Comparison of ENCODE assay signal across 8 cellular contexts in the genomic region with DNA sequence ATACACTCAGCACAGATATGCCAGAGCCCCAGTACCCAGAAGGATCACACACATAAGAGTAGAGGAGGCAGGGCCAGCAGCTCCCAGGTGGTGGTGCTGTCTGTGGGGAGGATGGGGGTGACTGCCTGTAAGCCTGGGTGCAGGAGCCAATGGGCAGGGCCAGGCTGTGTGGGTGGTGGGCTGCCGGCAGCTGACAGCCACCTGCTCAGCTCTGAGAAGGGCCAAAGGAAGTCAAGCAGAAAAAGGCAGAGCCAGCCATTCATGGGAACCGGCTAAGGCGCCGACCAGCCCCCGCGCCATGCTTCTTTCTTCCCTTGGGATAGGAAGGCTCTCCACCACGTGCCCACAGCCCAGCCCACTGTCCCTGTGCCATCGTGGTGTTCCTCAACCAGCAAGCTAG. TPM values are rescaled to one million over a fixed set of nuclear protein-coding genes. Genes with fewer than 3 reads are reported as not detected.
DNase-seq lines count a peak whose midpoint lies in the region; ATAC-seq and TF ChIP-seq lines count a peak whose summit lies in the region.

No MANE protein-coding gene starts in this region.

- no peak for DNase-seq in GM12864 (ENCODE audit: low read depth)
- no peak for DNase-seq in activated CD8-positive, alpha-beta memory T cell treated with anti-CD3 and anti-CD28 coated beads, Interleukin-2, amount 10 ng/mL, durations not matched to agents 7 days and 5 days
- no peak for DNase-seq in colonic mucosa
- no peak for DNase-seq in stimulated activated CD4-positive, alpha-beta T cell treated with anti-CD3 and anti-CD28 coated beads, Interleukin-4, amount 100 ng/mL, for 4 hours
- no peak for DNase-seq in GM19240 (ENCODE audit: insufficient read length, low spot score)

- H3K4me3 ChIP-seq in GM12864 (ENCODE audit: low read depth, low read length) (no peak overlapping the region), colonic mucosa (no peak overlapping the region)

- peak overlapping the region; percentile 89 for H3K27ac ChIP-seq in layer of hippocampus (ENCODE audit: low read depth, low read length)
- no peak overlapping the region for H3K27ac ChIP-seq in colonic mucosa

- H3K27me3 Mint-ChIP-seq in activated CD8-positive, alpha-beta memory T cell treated with anti-CD3 and anti-CD28 coated beads, Interleukin-2, amount 10 ng/mL, durations not matched to agents 7 days and 5 days = no peaks in the 10 kb centered on the region

- H3K4me3 Mint-ChIP-seq in activated CD8-positive, alpha-beta memory T cell treated with anti-CD3 and anti-CD28 coated beads, Interleukin-2, amount 10 ng/mL, durations not matched to agents 7 days and 5 days = no peak overlapping the region

- ATAC-seq in GM19455 (IDR thresholded peaks at IDR 0.05; ENCODE audit: unreplicated experiment) (peak; percentile 59), HG03520 (IDR thresholded peaks at IDR 0.05; ENCODE audit: unreplicated experiment) (peak; percentile 72)
- no peak for ATAC-seq in activated CD8-positive, alpha-beta memory T cell treated with anti-CD3 and anti-CD28 coated beads, Interleukin-2, amount 10 ng/mL, durations not matched to agents 7 days and 5 days

- H3K36me3 ChIP-seq in colonic mucosa = no peaks in the 10 kb centered on the region

- TF ChIP-seq CTCF in GM12864 (IDR thresholded peaks at IDR 0.05; ENCODE audit: low read depth, low read length, missing control alignments) (peak; percentile 24), colonic mucosa (IDR thresholded peaks at IDR 0.05) (no peak)

- H3K4me1 ChIP-seq in colonic mucosa = peaks cover 17% of the 10 kb centered on the region

- H3K9me3 ChIP-seq in colonic mucosa = no peaks in the 10 kb centered on the region

- H3K27ac Mint-ChIP-seq in activated CD8-positive, alpha-beta memory T cell treated with anti-CD3 and anti-CD28 coated beads, Interleukin-2, amount 10 ng/mL, durations not matched to agents 7 days and 5 days = no peak overlapping the region

- H3K9me3 Mint-ChIP-seq in activated CD8-positive, alpha-beta memory T cell treated with anti-CD3 and anti-CD28 coated beads, Interleukin-2, amount 10 ng/mL, durations not matched to agents 7 days and 5 days (ENCODE audit: low read depth) = no peaks in the 10 kb centered on the region

- peaks cover 23% of the 10 kb centered on the region for H3K4me1 Mint-ChIP-seq in activated CD8-positive, alpha-beta memory T cell treated with anti-CD3 and anti-CD28 coated beads, Interleukin-2, amount 10 ng/mL, durations not matched to agents 7 days and 5 days

- H3K36me3 Mint-ChIP-seq in activated CD8-positive, alpha-beta memory T cell treated with anti-CD3 and anti-CD28 coated beads, Interleukin-2, amount 10 ng/mL, durations not matched to agents 7 days and 5 days = no peaks in the 10 kb centered on the region

- intact Hi-C loops in colonic mucosa (cut with DNase I) = no loop called here

- peak overlapping the region in 1 of 2 donors; percentile 64 for H3K9ac ChIP-seq in colonic mucosa (ENCODE audit: low read depth in 2 of 2, low read length in 2 of 2)

- CTCF ChIA-PET in activated CD8-positive, alpha-beta memory T cell treated with anti-CD3 and anti-CD28 coated beads, Interleukin-2, amount 10 ng/mL, durations not matched to agents 7 days and 5 days (lab: Charles Lee) = interaction anchor here (0.7 to 3.3 kb wide), 6 partner anchors 12 to 327 kb away, joined by 3 to 16 read pairs (median 4); no protein-coding TSS in a partner anchor

- H3K27me3 ChIP-seq in layer of hippocampus (ENCODE audit: control insufficient read depth, insufficient read depth, low read length) (no peaks in the 10 kb centered on the region), colonic mucosa (no peaks in the 10 kb centered on the region)

RNA-seq across cellular contexts. Expression of a gene that starts 14.1 kb away (rescaled TPM):
- total RNA-seq in activated CD8-positive, alpha-beta memory T cell treated with anti-CD3 and anti-CD28 coated beads, Interleukin-2, amount 10 ng/mL, durations not matched to agents 7 days and 5 days = 10 to 100 TPM; 21.6 to 26.0 TPM
- 10 to 100 TPM; 67.6 to 85.5 TPM for total RNA-seq in colonic mucosa

RNA-seq across cellular contexts. Expression of a gene that starts 35.7 kb away (rescaled TPM):
- 10 to 100 TPM; 74.7 to 100.0 TPM for total RNA-seq in activated CD8-positive, alpha-beta memory T cell treated with anti-CD3 and anti-CD28 coated beads, Interleukin-2, amount 10 ng/mL, durations not matched to agents 7 days and 5 days
- total RNA-seq in colonic mucosa = 10 to 100 TPM; 43.7 to 49.8 TPM
